Comparison of ENCODE assay signal across 20 cellular contexts in the genomic region with DNA sequence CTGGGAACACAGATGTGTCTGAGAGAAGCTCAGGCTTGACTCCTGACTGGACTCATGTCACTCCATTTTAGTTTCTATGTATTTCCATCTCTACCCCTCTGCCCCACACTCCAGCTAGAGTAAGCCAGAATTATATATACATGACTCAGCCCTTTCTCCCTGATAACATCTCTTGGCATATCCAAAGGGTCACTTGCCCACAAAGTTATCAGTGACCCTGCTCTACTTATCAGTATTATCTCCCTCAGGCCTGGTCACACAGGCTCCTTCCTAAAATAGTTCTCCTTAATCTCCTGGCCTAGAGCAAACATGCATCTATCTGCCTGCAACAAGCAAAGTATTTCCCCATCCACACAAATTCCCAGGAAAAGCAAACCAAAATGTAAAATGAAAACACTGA.
A peak's percentile ranks its signal among the peaks of the same experiment; 100 is the strongest.
DNase-seq lines count a peak whose midpoint lies in the region; ATAC-seq and TF ChIP-seq lines count a peak whose summit lies in the region.
"Had no signal": no experiment of that assay in that cellular context is flagged by ENCODE, and none has a peak within 500 bp of the region (broad histone marks: within the 10 kb centered on the region; RNA-seq: fewer than 3 reads in every experiment).

No MANE protein-coding gene starts in this region.

- ATAC-seq in HG03439 (IDR thresholded peaks at IDR 0.05; ENCODE audit: unreplicated experiment): no peak
- ATAC-seq in GM18502 (IDR thresholded peaks at IDR 0.05; ENCODE audit: poor library complexity, unreplicated experiment): no peak
- no peak for ATAC-seq in GM21526 (IDR thresholded peaks at IDR 0.05; ENCODE audit: low FRiP score, unreplicated experiment)
- ATAC-seq: gastroesophageal sphincter; naive thymus-derived CD8-positive, alpha-beta T cell had no signal

- H3K4me3 ChIP-seq in mesenchymal stem cell (ENCODE audit: insufficient read depth in 1 of 2, low read depth in 1 of 2, low read length in 2 of 2): no peak overlapping the region
- H3K4me3 ChIP-seq: coronary artery, gastroesophageal sphincter, MG63, skin epidermis, testis had no signal

- no peak overlapping the region for H4K8ac ChIP-seq in mesenchymal stem cell (ENCODE audit: low read length)

- H3K9me3 Mint-ChIP-seq in HFFc6: peaks cover 6% of the 10 kb centered on the region; the same call in 1 of the 2 replicates

- H3K27ac ChIP-seq in C4-2B: peak overlapping the region; percentile 79
- H3K27ac ChIP-seq in VCaP: peak overlapping the region; percentile 77
- H3K27ac ChIP-seq in mesenchymal stem cell (ENCODE audit: low read length, poor library complexity, severe bottlenecking): no peak overlapping the region
- H3K27ac ChIP-seq: gastroesophageal sphincter, skin epidermis, testis had no signal

- no peak overlapping the region for H2BK12ac ChIP-seq in mesenchymal stem cell (ENCODE audit: low read length in 2 of 2)

- no peak overlapping the region for H3K14ac ChIP-seq in mesenchymal stem cell (ENCODE audit: low read length in 2 of 2)

- H2AFZ ChIP-seq in mesenchymal stem cell (ENCODE audit: low read depth, low read length): no peak overlapping the region

- no peak overlapping the region for H2AK5ac ChIP-seq in mesenchymal stem cell (ENCODE audit: low read length, severe bottlenecking)

- no peaks in the 10 kb centered on the region for H3K79me1 ChIP-seq in mesenchymal stem cell (replicated peaks; ENCODE audit: low read length, poor library complexity, severe bottlenecking)

- H3K4me1 ChIP-seq in mesenchymal stem cell (ENCODE audit: control insufficient read depth, insufficient read depth, low read depth, low read length): no peaks in the 10 kb centered on the region
- H3K4me1 ChIP-seq: gastroesophageal sphincter, testis had no signal

- peaks cover 6% of the 10 kb centered on the region for H3K36me3 Mint-ChIP-seq in HFFc6 (ENCODE audit: low read depth)

- no peaks in the 10 kb centered on the region for H3K36me3 ChIP-seq in mesenchymal stem cell (ENCODE audit: control insufficient read depth in 1 of 2, insufficient read depth in 2 of 2, low read depth in 1 of 2, low read length in 2 of 2)
- H3K36me3 ChIP-seq: gastroesophageal sphincter, MG63 had no signal

- H3K27me3 Mint-ChIP-seq in HFFc6 (ENCODE audit: insufficient read depth): no peaks in the 10 kb centered on the region

- peak overlapping the region; percentile 3; the same call in 1 of the 2 replicates for H3K4me3 Mint-ChIP-seq in HFFc6
- H3K4me3 Mint-ChIP-seq: naive thymus-derived CD8-positive, alpha-beta T cell had no signal

- 0 out of 2 replicates have a peak overlapping the region, but pooled peaks have one; percentile 23 for H3K27ac Mint-ChIP-seq in HFFc6
- H3K27ac Mint-ChIP-seq: naive thymus-derived CD8-positive, alpha-beta T cell had no signal

- peaks cover 19% of the 10 kb centered on the region for H3K4me1 Mint-ChIP-seq in HFFc6 (ENCODE audit: low read depth)

- H3K4ac ChIP-seq in mesenchymal stem cell (ENCODE audit: low read depth in 1 of 2, low read length in 2 of 2): peak overlapping the region in 1 of 2 experiments; percentile 41

- H2BK5ac ChIP-seq in mesenchymal stem cell (ENCODE audit: low read depth, low read length, poor library complexity, severe bottlenecking): no peak overlapping the region

- no peaks in the 10 kb centered on the region for H3K9me3 ChIP-seq in mesenchymal stem cell (ENCODE audit: control insufficient read depth, low read length)
- H3K9me3 ChIP-seq: gastroesophageal sphincter, MG63, testis had no signal

- no peak overlapping the region for H3K9ac ChIP-seq in mesenchymal stem cell (ENCODE audit: low read length)

- no peak overlapping the region for H4K91ac ChIP-seq in mesenchymal stem cell (ENCODE audit: low read length)

- no peak overlapping the region for H2BK120ac ChIP-seq in mesenchymal stem cell (ENCODE audit: low read depth, low read length)

- H3K27me3 ChIP-seq in mesenchymal stem cell (ENCODE audit: control insufficient read depth in 1 of 2, insufficient read depth in 1 of 2, low read length in 2 of 2): no peaks in the 10 kb centered on the region
- H3K27me3 ChIP-seq: gastroesophageal sphincter, MG63, testis had no signal

- DNase-seq in HFFc6 (peak; percentile 8), mesenchymal stem cell (peak; percentile 26)
- no peak for DNase-seq in activated effector memory CD4-positive, alpha-beta T cell treated with anti-CD3 and anti-CD28 coated beads, Interleukin-2, amount 50 U/mL, for 16 hours
- DNase-seq: activated naive CD4-positive, alpha-beta T cell; AML-193; MG63; naive thymus-derived CD8-positive, alpha-beta T cell; NCI-H1930; NCI-H510A; SIG-M5; T-helper 9 cell; testis had no signal

- no peak overlapping the region for H2BK15ac ChIP-seq in mesenchymal stem cell (ENCODE audit: low read depth, poor library complexity, severe bottlenecking)

- no peak overlapping the region for H3K4me2 ChIP-seq in mesenchymal stem cell (ENCODE audit: low read length, poor library complexity, severe bottlenecking)

- peak overlapping the region in 1 of 2 experiments; percentile 49 for H3K18ac ChIP-seq in mesenchymal stem cell (ENCODE audit: low read depth in 1 of 2, low read length in 2 of 2)

- H3K23ac ChIP-seq in mesenchymal stem cell (ENCODE audit: low read length in 2 of 2): no peak overlapping the region

- no peak for TF ChIP-seq CTCF in C4-2B (conservative IDR thresholded peaks at IDR 0.05)
- no peak for TF ChIP-seq CTCF in HFFc6 (IDR thresholded peaks at IDR 0.05)
- TF ChIP-seq CTCF in VCaP (conservative IDR thresholded peaks at IDR 0.05): no peak
